In the genomic region with DNA sequence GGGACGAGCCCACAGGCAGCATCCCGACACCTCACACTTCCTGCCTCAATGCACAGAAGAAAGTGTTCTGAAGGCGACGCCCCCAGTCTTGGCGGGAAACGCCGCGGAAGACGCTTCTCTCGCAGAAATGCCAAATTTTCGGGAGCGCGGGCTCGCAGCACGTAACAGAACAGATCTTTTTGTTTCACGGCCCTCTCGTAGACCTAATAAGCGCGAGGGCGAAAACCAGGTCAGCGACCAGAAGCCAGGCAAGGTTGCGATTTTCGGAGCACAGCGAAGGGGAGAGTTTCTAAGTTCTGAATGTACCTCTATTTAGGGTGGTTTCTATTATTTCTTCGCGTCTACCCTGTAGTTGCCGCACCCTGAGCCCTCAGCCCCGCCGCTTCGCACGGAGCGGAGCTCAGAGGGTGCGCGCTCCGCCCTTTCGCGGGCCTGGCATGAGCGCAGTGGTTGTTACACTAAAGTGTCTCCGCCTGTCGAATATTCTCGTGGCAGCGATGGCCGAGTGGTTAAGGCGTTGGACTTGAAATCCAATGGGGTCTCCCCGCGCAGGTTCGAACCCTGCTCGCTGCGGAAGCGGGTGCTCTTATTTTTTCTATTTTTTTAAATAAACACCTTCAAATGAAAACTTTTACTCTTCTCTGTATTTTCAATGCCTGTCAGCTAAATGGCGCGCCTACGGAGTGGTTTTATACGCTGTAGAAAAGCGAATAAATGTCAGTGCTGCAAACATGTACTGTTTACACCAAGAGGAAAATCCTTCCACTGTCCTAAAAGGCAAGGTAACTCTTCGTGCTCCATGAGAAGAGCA, we compare ENCODE assay signal across 8 cellular contexts.
DNase-seq lines count a peak whose midpoint lies in the region; ATAC-seq and TF ChIP-seq lines count a peak whose summit lies in the region.

No MANE protein-coding gene starts in this region.

- H3K4me2 ChIP-seq in IMR-90 (ENCODE audit: low read depth, low read length) (peak overlapping the region; percentile 96), OCI-LY7 (ENCODE audit: low read length) (peak overlapping the region; percentile 87)

- H2BK5ac ChIP-seq in IMR-90 (ENCODE audit: low read depth, low read length, poor library complexity, severe bottlenecking) = peak overlapping the region; percentile 70

- H4K20me1 ChIP-seq in IMR-90 (ENCODE audit: insufficient read depth, low read length) = peaks cover 2% of the 10 kb centered on the region; the same call in 1 of the 2 replicates
- H4K20me1 ChIP-seq in OCI-LY7 (ENCODE audit: insufficient read depth, low read length) = no peaks in the 10 kb centered on the region

- H3K9me1 ChIP-seq in IMR-90 (ENCODE audit: insufficient read depth, low read length) = no peaks in the 10 kb centered on the region

- H2AK5ac ChIP-seq in IMR-90 (ENCODE audit: low read depth, low read length) = no peak overlapping the region

- H4K8ac ChIP-seq in IMR-90 (ENCODE audit: low read depth in 2 of 2, low read length in 2 of 2) = peak overlapping the region; percentile 68 to 74; a peak in 2 of 4 replicates

- peak overlapping the region; percentile 57 for H3K18ac ChIP-seq in IMR-90 (ENCODE audit: low read depth, low read length)

- H3K4me1 Mint-ChIP-seq in Calu3 (ENCODE audit: low read depth, unreplicated experiment) = no peaks in the 10 kb centered on the region

- intact Hi-C loops in Calu3 (cut with micrococcal nuclease; ENCODE audit: unreplicated experiment) = loop anchor here (1.0 kb wide), 1 partner anchor 67 kb away; no protein-coding TSS in a partner anchor
- intact Hi-C loops in IMR-90 (cut with micrococcal nuclease) = loop anchor here (5.0 kb wide), 1 partner anchor 147 kb away; no protein-coding TSS in a partner anchor
- intact Hi-C loops in OCI-LY7 (cut with micrococcal nuclease; ENCODE audit: unreplicated experiment) = loop anchor here (1.0 kb wide), 1 partner anchor 9 kb away; no protein-coding TSS in a partner anchor
- intact Hi-C loops in mucosa of descending colon (cut with DNase I, micrococcal nuclease) = no loop called here

- peak overlapping the region; percentile 75 for H3K14ac ChIP-seq in IMR-90 (replicated peaks; ENCODE audit: low read depth, low read length)

- CTCF ChIA-PET in Calu3 (lab: Charles Lee) = interaction anchor here (0.6 to 1.6 kb wide), 6 partner anchors 16 to 564 kb away, joined by 3 to 6 read pairs (median 4); partner anchors contain the start of gene DNAJC12
- CTCF ChIA-PET in IMR-90 (lab: Yijun Ruan, JAX) = interaction anchor here (1.5 kb wide), 1 partner anchor 16 kb away, joined by 5 read pairs; no protein-coding TSS in a partner anchor
- CTCF ChIA-PET in OCI-LY7 (lab: Charles Lee; ENCODE audit: unreplicated experiment) = no interaction called here

- H3K27me3 ChIP-seq in IMR-90 (ENCODE audit: control insufficient read depth, insufficient read depth, low read length) = no peaks in the 10 kb centered on the region

- ATAC-seq in GM21529 (IDR thresholded peaks at IDR 0.05; ENCODE audit: unreplicated experiment) = peak; percentile 83
- peak; percentile 87 for ATAC-seq in IMR-90 (ENCODE audit: low read depth)
- peak; percentile 93 for ATAC-seq in mucosa of descending colon

- H4K5ac ChIP-seq in IMR-90 (ENCODE audit: low read depth, low read length) = 0 out of 2 replicates have a peak overlapping the region, but pooled peaks have one; percentile 21

- dilution Hi-C loops in IMR-90 (cut with HindIII; ENCODE audit: low sequenced_read_pairs, unreplicated experiment) = no loop called here

- H3K4me1 ChIP-seq in IMR-90 (ENCODE audit: control insufficient read depth, insufficient read depth, low read length) (no peaks in the 10 kb centered on the region), OCI-LY7 (ENCODE audit: insufficient read depth, low read length, poor library complexity, severe bottlenecking) (peaks cover 21% of the 10 kb centered on the region), mucosa of descending colon (ENCODE audit: low read depth) (no peaks in the 10 kb centered on the region)

- H2AFZ ChIP-seq in IMR-90 (replicated peaks; ENCODE audit: low read length, poor library complexity) = peak overlapping the region; percentile 100
- peak overlapping the region; percentile 99 for H2AFZ ChIP-seq in OCI-LY7 (ENCODE audit: low read length)

- peak overlapping the region; percentile 87 for H3K9ac ChIP-seq in IMR-90 (ENCODE audit: low read depth, low read length)

- TF ChIP-seq RAD21 in IMR-90 (IDR thresholded peaks at IDR 0.05; ENCODE audit: low read length) = no peak

- peak overlapping the region; percentile 76 for H3K27ac ChIP-seq in IMR-90 (ENCODE audit: insufficient read depth, low read length)
- H3K27ac ChIP-seq in OCI-LY7 (ENCODE audit: low read depth, low read length, poor library complexity, severe bottlenecking) = peak overlapping the region; percentile 86

- H3K27ac Mint-ChIP-seq in Calu3 (ENCODE audit: unreplicated experiment) = peak overlapping the region; percentile 99

- POLR2A ChIA-PET in IMR-90 (lab: Charles Lee; ENCODE audit: unreplicated experiment) (no interaction called here), OCI-LY7 (lab: Charles Lee) (interaction anchor here (0.6 to 1.5 kb wide), 8 partner anchors 9 to 537 kb away, joined by 3 to 12 read pairs (median 3); no protein-coding TSS in a partner anchor)

- DNase-seq in Calu3 (peak; percentile 96), IMR-90 (peak; percentile 89), OCI-LY7 (ENCODE audit: low spot score) (peak; percentile 99), activated T-cell treated with anti-CD3 and anti-CD28 coated beads for 48 hours (ENCODE audit: low read depth) (peak; percentile 94), epithelial cell of proximal tubule (ENCODE audit: low read depth) (peak; percentile 63), mucosa of descending colon (peak; percentile 96 to 99 (median 98))
- peak; percentile 94 to 96 for DNase-seq in stimulated activated CD8-positive, alpha-beta memory T cell treated with anti-CD3 and anti-CD28 coated beads, Interleukin-4, amount 100 ng/mL, for 1 hour (ENCODE audit: low read depth in 2 of 2, low spot score in 1 of 2)

- H4K91ac ChIP-seq in IMR-90 (ENCODE audit: insufficient read depth, low read depth, low read length) = 0 out of 2 replicates have a peak overlapping the region, but pooled peaks have one; percentile 4

- peak overlapping the region; percentile 91 for H2AK9ac ChIP-seq in IMR-90 (replicated peaks; ENCODE audit: low read depth, low read length, poor library complexity)

- no peaks in the 10 kb centered on the region for H3K36me3 ChIP-seq in IMR-90 (ENCODE audit: control insufficient read depth, insufficient read depth, low read length)
- no peaks in the 10 kb centered on the region for H3K36me3 ChIP-seq in OCI-LY7 (ENCODE audit: insufficient read depth, low read length)
- H3K36me3 ChIP-seq in mucosa of descending colon (ENCODE audit: low read depth) = no peaks in the 10 kb centered on the region

- no peaks in the 10 kb centered on the region for H3K9me3 ChIP-seq in IMR-90 (ENCODE audit: control insufficient read depth, insufficient read depth, low read length)
- H3K9me3 ChIP-seq in OCI-LY7 (ENCODE audit: low read length) = no peaks in the 10 kb centered on the region
- no peaks in the 10 kb centered on the region for H3K9me3 ChIP-seq in mucosa of descending colon

- no peak for TF ChIP-seq POLR2A in IMR-90 (IDR thresholded peaks at IDR 0.05; ENCODE audit: low read depth, low read length)

- H3K4ac ChIP-seq in IMR-90 (ENCODE audit: low read depth, low read length) = peak overlapping the region; percentile 49; the same call in 1 of the 2 replicates

- no peaks in the 10 kb centered on the region for H3K9me2 ChIP-seq in OCI-LY7 (ENCODE audit: insufficient read depth, low read length)

- peaks cover 17% of the 10 kb centered on the region for H3K27me3 Mint-ChIP-seq in Calu3 (ENCODE audit: unreplicated experiment)

- no peak overlapping the region for H2BK15ac ChIP-seq in IMR-90 (ENCODE audit: low read depth, low read length)

- H3K4me3 ChIP-seq in IMR-90 (ENCODE audit: insufficient read depth, low read depth, low read length) (peak overlapping the region; percentile 86), OCI-LY7 (ENCODE audit: low read depth, low read length, poor library complexity, severe bottlenecking) (peak overlapping the region; percentile 74), epithelial cell of proximal tubule (ENCODE audit: low read depth, low read length) (peak overlapping the region; percentile 72), mucosa of descending colon (peak overlapping the region; percentile 63)

- in situ Hi-C loops in IMR-90 (cut with MboI; ENCODE audit: low sequenced_read_pairs) = no loop called here

- peak overlapping the region; percentile 71 for H3K4me3 Mint-ChIP-seq in Calu3 (ENCODE audit: low read depth, unreplicated experiment)

- peaks cover 20% of the 10 kb centered on the region for H3K36me3 Mint-ChIP-seq in Calu3 (ENCODE audit: insufficient read depth, unreplicated experiment)

- H3K9me3 Mint-ChIP-seq in Calu3 (ENCODE audit: low read depth, unreplicated experiment) = no peaks in the 10 kb centered on the region

- BruUV-seq in Calu3 (replicated peaks; lab: Mats Ljungman, UMichigan) (no TSS peak), IMR-90 (replicated peaks; lab: Mats Ljungman, UMichigan) (no TSS peak), OCI-LY7 (replicated peaks; lab: Mats Ljungman, UMichigan) (no TSS peak)

- H2BK20ac ChIP-seq in IMR-90 (ENCODE audit: low read depth, low read length) = peak overlapping the region; percentile 54; the same call in 1 of the 2 replicates

- peak overlapping the region; percentile 50 for H2BK120ac ChIP-seq in IMR-90 (ENCODE audit: low read depth, low read length)

- peak overlapping the region; percentile 88; the same call in 1 of the 2 replicates for H3K23ac ChIP-seq in IMR-90 (ENCODE audit: low read depth, low read length)

- 1% methylated on average over 25 of the region's 56 CpGs; no CpG with 5 or more reads in 1 of the 2 experiments for WGBS in IMR-90 (ENCODE audit: extremely low coverage in 2 of 2, insufficient read length in 1 of 2), 2 experiments

- peak overlapping the region; percentile 84 for H3K56ac ChIP-seq in IMR-90 (ENCODE audit: extremely low read depth, insufficient read depth, low read length)

- TF ChIP-seq CTCF in Calu3 (IDR thresholded peaks at IDR 0.05; ENCODE audit: unreplicated experiment) = no peak
- TF ChIP-seq CTCF in IMR-90 (conservative IDR thresholded peaks at IDR 0.05; ENCODE audit: low read depth, low read length) = no peak
- TF ChIP-seq CTCF in OCI-LY7 (conservative IDR thresholded peaks at IDR 0.05; ENCODE audit: low read length) = no peak
- TF ChIP-seq CTCF in epithelial cell of proximal tubule (conservative IDR thresholded peaks at IDR 0.05; ENCODE audit: low read depth, low read length) = no peak
- TF ChIP-seq CTCF in mucosa of descending colon (IDR thresholded peaks at IDR 0.05) = peak; percentile 9

- no peaks in the 10 kb centered on the region for H3K79me2 ChIP-seq in OCI-LY7 (ENCODE audit: insufficient read depth, low read depth, low read length)

- no peaks in the 10 kb centered on the region for H3K79me1 ChIP-seq in IMR-90 (ENCODE audit: low read depth in 1 of 2, low read length in 2 of 2)

TF ChIP-seq in IMR-90, 13 proteins besides CTCF, POLR2A, EP300 and RAD21 (continues in another document):
- TF ChIP-seq MAZ (IDR thresholded peaks at IDR 0.05; ENCODE audit: borderline replicate concordance, low read depth, low read length) (peak; percentile 41; the same call in 1 of the 2 replicates), SMC3 (IDR thresholded peaks at IDR 0.05; ENCODE audit: low read depth, low read length) (no peak), BHLHE40 (IDR thresholded peaks at IDR 0.05; ENCODE audit: low read depth, low read length) (no peak), MAFK (IDR thresholded peaks at IDR 0.05; ENCODE audit: low read depth, low read length) (no peak)

Comparison
In these comparisons a context has a peak if more than half of its experiments do, and no peak if none do; other contexts are left out.
1. Peak in every context shown above with its lines: DNase-seq, ATAC-seq, H3K4me3 ChIP-seq and H3K27ac ChIP-seq.
2. intact Hi-C loops: an anchor here in Calu3 (1.0 kb wide), IMR-90 (5.0 kb wide) and OCI-LY7 (1.0 kb wide); none called in mucosa of descending colon.